8 cellular contexts compared by ENCODE assay signal in genomic region chrX:53433651-53434639, GRCh38. TPM values are rescaled to one million over a fixed set of nuclear protein-coding genes. Genes with fewer than 3 reads are reported as not detected.
DNase-seq lines count a peak whose midpoint lies in the region; ATAC-seq, FAIRE-seq and TF ChIP-seq lines count a peak whose summit lies in the region.

HSD17B10 (minus strand) TSS chrX:53434370; CDS start chrX:53434345, 25 bp downstream.

- peak; percentile 79 for DNase-seq in GM12892 (ENCODE audit: insufficient read length)
- peak; percentile 95 for DNase-seq in NCI-H1436 (lab: John Stamatoyannopoulos, UW)
- DNase-seq in amniotic epithelial cell (ENCODE audit: low read depth): peak; percentile 60
- DNase-seq in heart right ventricle: peak; percentile 88 to 89
- DNase-seq in progenitor cell of endocrine pancreas (ENCODE audit: low spot score, unreplicated experiment): peak; percentile 73
- DNase-seq in ureter (ENCODE audit: low spot score): peak; percentile 88

- H3K27ac ChIP-seq in heart right ventricle: peak within 1 kb of the TSS in 9 of 10 donors; percentile 53 to 83 (median 73)

- TF ChIP-seq POLR2A in GM12892 (IDR thresholded peaks at IDR 0.05; ENCODE audit: low read depth, low read length): peak; percentile 87

- peaks cover 7% of the 10 kb centered on the region for H3K27me3 Mint-ChIP-seq in progenitor cell of endocrine pancreas

- peak within 1 kb of the TSS; percentile 46 to 77 (median 64) for H3K4me3 ChIP-seq in heart right ventricle

- peaks cover 3% of the 10 kb centered on the region for H3K4me1 Mint-ChIP-seq in progenitor cell of endocrine pancreas (ENCODE audit: low read depth)

- H3K36me3 ChIP-seq in heart right ventricle: peaks cover 0 to 39% (median 0%) of the 10 kb centered on the region in 9 donors

- peaks cover 4% of the 10 kb centered on the region for H3K36me3 Mint-ChIP-seq in progenitor cell of endocrine pancreas (ENCODE audit: insufficient read depth)

- peak; percentile 98 for ATAC-seq in HG02798 (IDR thresholded peaks at IDR 0.05; ENCODE audit: poor library complexity, unreplicated experiment)
- peak; percentile 97 to 100 (median 99) for ATAC-seq in heart right ventricle

- no peaks in the 10 kb centered on the region for H3K9me3 ChIP-seq in heart right ventricle

- peaks cover 0 to 16% (median 4%) of the 10 kb centered on the region in 9 donors for H3K4me1 ChIP-seq in heart right ventricle

- TF ChIP-seq CTCF in heart right ventricle (IDR thresholded peaks at IDR 0.05) (no peak), progenitor cell of endocrine pancreas (IDR thresholded peaks at IDR 0.05; ENCODE audit: unreplicated experiment) (no peak)

- peak within 1 kb of the TSS; percentile 95 for H3K4me3 Mint-ChIP-seq in progenitor cell of endocrine pancreas (ENCODE audit: low read depth)

- FAIRE-seq in GM12892 (lab: Jason Lieb, UNC): peak; percentile 91

- H3K27ac Mint-ChIP-seq in progenitor cell of endocrine pancreas: peak within 1 kb of the TSS; percentile 87

- intact Hi-C loops in T-helper 1 cell treated with Interleukin-12 subunit alpha and Interleukin-12 subunit beta and Interleukin-4 antibody, amounts not matched to agents 30 ng/mL and 1 ng/mL, for 36 hours (cut with micrococcal nuclease): loop anchor here (1.0 to 10.0 kb wide), 3 partner anchors 12 to 1371 kb away; partner anchors contain the start of genes MAGED2, RIBC1, SMC1A and TSR2
- intact Hi-C loops in heart right ventricle (cut with DNase I): loop anchor here in 7 of 10 donors (2.0 to 10.0 kb wide), 4 partner anchors 117 to 209 kb away; partner anchors contain the start of genes IQSEC2 (in 4 of the 7) and KDM5C (in 1 of the 7)

- WGBS in heart right ventricle, 2 donors: 1 to 4% methylated on average over 56 to 61 of the region's 61 CpGs

- peaks cover 0 to 60% (median 0%) of the 10 kb centered on the region in 7 donors for H3K27me3 ChIP-seq in heart right ventricle

- H3K9me3 Mint-ChIP-seq in progenitor cell of endocrine pancreas (ENCODE audit: low read depth): peaks cover 12% of the 10 kb centered on the region

RNA-seq across cellular contexts. Expression of gene HSD17B10, which starts in this region (rescaled TPM):
- polyA plus RNA-seq in GM12892 (2012; ENCODE audit: missing spikeins): 97.8 TPM
- total RNA-seq in T-helper 1 cell treated with Interleukin-12 subunit alpha and Interleukin-12 subunit beta and Interleukin-4 antibody, amounts not matched to agents 30 ng/mL and 1 ng/mL, for 36 hours: 123 and 130 TPM in 2 replicates
- 100 to 1,000 TPM in 5 of 10 donors, 10 to 100 TPM in 5; 43.9 to 126 (median 105) TPM for total RNA-seq in heart right ventricle
- 100 to 1,000 TPM in 1 of 2 donors, 10 to 100 TPM in 1; 64.7 to 212 TPM for polyA plus RNA-seq in heart right ventricle
- total RNA-seq in progenitor cell of endocrine pancreas: 86.8 and 92.3 TPM in 2 replicates
- total RNA-seq in ureter: 92.0 TPM

Comparison
In these comparisons a context has a peak if more than half of its experiments do, and no peak if none do; other contexts are left out.
1. Peak in every context shown above with its lines: DNase-seq, ATAC-seq, H3K4me3 ChIP-seq and H3K27ac ChIP-seq.